1 cellular context compared by ENCODE assay signal in genomic region chr10:115441907-115442520, GRCh38.
TF ChIP-seq lines count a peak whose summit lies in the region.

No MANE protein-coding gene starts in this region.

TF ChIP-seq in HEK293, 187 proteins besides CTCF, POLR2A, EP300 and RAD21:
- TF ChIP-seq ZNF624 (tag by site-specific recombination; IDR thresholded peaks at IDR 0.05) = no peak
- no peak for TF ChIP-seq ZNF354C (tag by site-specific recombination; IDR thresholded peaks at IDR 0.05; ENCODE audit: borderline replicate concordance, low read depth)
- TF ChIP-seq INSM2 (tag by site-specific recombination; IDR thresholded peaks at IDR 0.05) = no peak
- no peak for TF ChIP-seq ZNF416 (tag by site-specific recombination; IDR thresholded peaks at IDR 0.05)
- no peak for TF ChIP-seq ZNF600 (tag by site-specific recombination; IDR thresholded peaks at IDR 0.05)
- TF ChIP-seq ZNF629 (tag by site-specific recombination; IDR thresholded peaks at IDR 0.05) = no peak
- TF ChIP-seq ZNF596 (tag by site-specific recombination; IDR thresholded peaks at IDR 0.05) = peak; percentile 59; the same call in 1 of the 2 replicates
